ENCODE assay signal across 1 cellular context in the genomic region with DNA sequence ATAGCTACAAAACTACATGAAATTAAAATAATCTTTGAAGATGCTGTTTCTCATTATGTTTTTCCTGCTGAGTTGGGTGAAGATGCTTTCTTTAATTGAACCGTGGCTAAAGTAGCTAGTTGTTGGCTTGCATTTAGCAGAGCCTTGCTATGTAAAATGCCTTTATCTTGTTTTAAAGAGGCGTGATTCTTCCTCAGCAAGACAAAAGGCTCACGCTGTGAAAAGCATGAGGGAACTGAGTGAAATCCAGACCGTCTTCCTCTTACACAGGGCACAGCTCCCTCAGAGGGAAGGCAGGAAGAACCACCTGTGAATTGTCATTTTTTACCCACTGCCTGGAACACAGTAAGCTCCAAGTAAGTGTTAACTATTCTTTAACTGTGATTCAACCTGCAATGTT.
TF ChIP-seq lines count a peak whose summit lies in the region.

No MANE protein-coding gene starts in this region.

TF ChIP-seq in GM23338, 12 proteins besides CTCF, POLR2A, EP300 and RAD21 (continued from another document):
- TF ChIP-seq, protein P1, sequence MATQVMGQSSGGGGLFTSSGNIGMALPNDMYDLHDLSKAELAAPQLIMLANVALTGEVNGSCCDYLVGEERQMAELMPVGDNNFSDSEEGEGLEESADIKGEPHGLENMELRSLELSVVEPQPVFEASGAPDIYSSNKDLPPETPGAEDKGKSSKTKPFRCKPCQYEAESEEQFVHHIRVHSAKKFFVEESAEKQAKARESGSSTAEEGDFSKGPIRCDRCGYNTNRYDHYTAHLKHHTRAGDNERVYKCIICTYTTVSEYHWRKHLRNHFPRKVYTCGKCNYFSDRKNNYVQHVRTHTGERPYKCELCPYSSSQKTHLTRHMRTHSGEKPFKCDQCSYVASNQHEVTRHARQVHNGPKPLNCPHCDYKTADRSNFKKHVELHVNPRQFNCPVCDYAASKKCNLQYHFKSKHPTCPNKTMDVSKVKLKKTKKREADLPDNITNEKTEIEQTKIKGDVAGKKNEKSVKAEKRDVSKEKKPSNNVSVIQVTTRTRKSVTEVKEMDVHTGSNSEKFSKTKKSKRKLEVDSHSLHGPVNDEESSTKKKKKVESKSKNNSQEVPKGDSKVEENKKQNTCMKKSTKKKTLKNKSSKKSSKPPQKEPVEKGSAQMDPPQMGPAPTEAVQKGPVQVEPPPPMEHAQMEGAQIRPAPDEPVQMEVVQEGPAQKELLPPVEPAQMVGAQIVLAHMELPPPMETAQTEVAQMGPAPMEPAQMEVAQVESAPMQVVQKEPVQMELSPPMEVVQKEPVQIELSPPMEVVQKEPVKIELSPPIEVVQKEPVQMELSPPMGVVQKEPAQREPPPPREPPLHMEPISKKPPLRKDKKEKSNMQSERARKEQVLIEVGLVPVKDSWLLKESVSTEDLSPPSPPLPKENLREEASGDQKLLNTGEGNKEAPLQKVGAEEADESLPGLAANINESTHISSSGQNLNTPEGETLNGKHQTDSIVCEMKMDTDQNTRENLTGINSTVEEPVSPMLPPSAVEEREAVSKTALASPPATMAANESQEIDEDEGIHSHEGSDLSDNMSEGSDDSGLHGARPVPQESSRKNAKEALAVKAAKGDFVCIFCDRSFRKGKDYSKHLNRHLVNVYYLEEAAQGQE (IDR thresholded peaks at IDR 0.05; ENCODE audit: unreplicated experiment): no peak
- TF ChIP-seq EZH2phosphoT487 (IDR thresholded peaks at IDR 0.05; ENCODE audit: unreplicated experiment) (no peak), POLR2AphosphoS5 (IDR thresholded peaks at IDR 0.05; ENCODE audit: low read depth) (peak; percentile 24; the same call in 1 of the 2 replicates), CREB1 (CRISPR knock-in tag; IDR thresholded peaks at IDR 0.05; ENCODE audit: low read depth) (0 out of 2 replicates have a peak, but pooled peaks have one; percentile 3)
- TF ChIP-seq, protein P2, sequence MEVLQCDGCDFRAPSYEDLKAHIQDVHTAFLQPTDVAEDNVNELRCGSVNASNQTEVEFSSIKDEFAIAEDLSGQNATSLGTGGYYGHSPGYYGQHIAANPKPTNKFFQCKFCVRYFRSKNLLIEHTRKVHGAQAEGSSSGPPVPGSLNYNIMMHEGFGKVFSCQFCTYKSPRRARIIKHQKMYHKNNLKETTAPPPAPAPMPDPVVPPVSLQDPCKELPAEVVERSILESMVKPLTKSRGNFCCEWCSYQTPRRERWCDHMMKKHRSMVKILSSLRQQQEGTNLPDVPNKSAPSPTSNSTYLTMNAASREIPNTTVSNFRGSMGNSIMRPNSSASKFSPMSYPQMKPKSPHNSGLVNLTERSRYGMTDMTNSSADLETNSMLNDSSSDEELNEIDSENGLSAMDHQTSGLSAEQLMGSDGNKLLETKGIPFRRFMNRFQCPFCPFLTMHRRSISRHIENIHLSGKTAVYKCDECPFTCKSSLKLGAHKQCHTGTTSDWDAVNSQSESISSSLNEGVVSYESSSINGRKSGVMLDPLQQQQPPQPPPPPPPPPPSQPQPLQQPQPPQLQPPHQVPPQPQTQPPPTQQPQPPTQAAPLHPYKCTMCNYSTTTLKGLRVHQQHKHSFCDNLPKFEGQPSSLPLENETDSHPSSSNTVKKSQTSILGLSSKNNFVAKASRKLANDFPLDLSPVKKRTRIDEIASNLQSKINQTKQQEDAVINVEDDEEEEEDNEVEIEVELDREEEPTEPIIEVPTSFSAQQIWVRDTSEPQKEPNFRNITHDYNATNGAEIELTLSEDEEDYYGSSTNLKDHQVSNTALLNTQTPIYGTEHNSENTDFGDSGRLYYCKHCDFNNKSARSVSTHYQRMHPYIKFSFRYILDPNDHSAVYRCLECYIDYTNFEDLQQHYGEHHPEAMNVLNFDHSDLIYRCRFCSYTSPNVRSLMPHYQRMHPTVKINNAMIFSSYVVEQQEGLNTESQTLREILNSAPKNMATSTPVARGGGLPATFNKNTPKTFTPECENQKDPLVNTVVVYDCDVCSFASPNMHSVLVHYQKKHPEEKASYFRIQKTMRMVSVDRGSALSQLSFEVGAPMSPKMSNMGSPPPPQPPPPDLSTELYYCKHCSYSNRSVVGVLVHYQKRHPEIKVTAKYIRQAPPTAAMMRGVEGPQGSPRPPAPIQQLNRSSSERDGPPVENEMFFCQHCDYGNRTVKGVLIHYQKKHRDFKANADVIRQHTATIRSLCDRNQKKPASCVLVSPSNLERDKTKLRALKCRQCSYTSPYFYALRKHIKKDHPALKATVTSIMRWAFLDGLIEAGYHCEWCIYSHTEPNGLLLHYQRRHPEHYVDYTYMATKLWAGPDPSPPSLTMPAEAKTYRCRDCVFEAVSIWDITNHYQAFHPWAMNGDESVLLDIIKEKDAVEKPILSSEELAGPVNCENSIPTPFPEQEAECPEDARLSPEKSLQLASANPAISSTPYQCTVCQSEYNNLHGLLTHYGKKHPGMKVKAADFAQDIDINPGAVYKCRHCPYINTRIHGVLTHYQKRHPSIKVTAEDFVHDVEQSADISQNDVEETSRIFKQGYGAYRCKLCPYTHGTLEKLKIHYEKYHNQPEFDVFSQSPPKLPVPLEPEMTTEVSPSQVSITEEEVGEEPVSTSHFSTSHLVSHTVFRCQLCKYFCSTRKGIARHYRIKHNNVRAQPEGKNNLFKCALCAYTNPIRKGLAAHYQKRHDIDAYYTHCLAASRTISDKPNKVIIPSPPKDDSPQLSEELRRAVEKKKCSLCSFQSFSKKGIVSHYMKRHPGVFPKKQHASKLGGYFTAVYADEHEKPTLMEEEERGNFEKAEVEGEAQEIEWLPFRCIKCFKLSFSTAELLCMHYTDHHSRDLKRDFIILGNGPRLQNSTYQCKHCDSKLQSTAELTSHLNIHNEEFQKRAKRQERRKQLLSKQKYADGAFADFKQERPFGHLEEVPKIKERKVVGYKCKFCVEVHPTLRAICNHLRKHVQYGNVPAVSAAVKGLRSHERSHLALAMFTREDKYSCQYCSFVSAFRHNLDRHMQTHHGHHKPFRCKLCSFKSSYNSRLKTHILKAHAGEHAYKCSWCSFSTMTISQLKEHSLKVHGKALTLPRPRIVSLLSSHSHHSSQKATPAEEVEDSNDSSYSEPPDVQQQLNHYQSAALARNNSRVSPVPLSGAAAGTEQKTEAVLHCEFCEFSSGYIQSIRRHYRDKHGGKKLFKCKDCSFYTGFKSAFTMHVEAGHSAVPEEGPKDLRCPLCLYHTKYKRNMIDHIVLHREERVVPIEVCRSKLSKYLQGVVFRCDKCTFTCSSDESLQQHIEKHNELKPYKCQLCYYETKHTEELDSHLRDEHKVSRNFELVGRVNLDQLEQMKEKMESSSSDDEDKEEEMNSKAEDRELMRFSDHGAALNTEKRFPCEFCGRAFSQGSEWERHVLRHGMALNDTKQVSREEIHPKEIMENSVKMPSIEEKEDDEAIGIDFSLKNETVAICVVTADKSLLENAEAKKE (CRISPR knock-in tag; IDR thresholded peaks at IDR 0.05): peak; percentile 56; the same call in 1 of the 2 replicates
